ENCODE assay signal across 15 cellular contexts in the genomic region with DNA sequence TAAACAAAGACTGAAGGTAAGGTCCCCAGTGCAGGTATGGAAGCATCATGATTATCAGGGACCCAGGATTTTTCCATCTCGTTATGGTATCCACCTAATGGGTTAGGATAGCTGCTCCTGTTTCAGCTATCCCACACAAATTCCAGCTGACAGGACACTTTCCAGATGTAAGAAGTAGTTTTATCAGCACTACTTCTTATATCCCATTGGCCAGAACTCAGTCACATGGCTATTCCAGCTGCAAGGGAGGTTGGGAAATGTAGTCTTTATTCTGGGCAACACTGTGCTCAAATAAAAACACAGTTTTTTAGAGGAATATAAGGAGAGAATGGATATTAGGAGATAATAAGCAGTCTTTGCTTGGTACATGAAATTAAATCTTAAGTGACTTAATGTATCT.
"Had no signal": no experiment of that assay in that cellular context is flagged by ENCODE, and none has a peak within 500 bp of the region (broad histone marks: within the 10 kb centered on the region; RNA-seq: fewer than 3 reads in every experiment).

No MANE protein-coding gene starts in this region.

- ATAC-seq: naive thymus-derived CD8-positive, alpha-beta T cell; stimulated activated naive CD8-positive, alpha-beta T cell treated with anti-CD3 and anti-CD28 coated beads, Interleukin-15, Interleukin-2, amounts not matched to agents 100 U/mL and 50 U/mL, for 24 hours had no signal

- H3K27ac ChIP-seq: cardiac muscle cell, esophagus muscularis mucosa, prostate gland, right atrium auricular region, tibial nerve, VCaP had no signal

- H3K4me3 ChIP-seq: cardiac muscle cell, esophagus muscularis mucosa, prostate gland, right atrium auricular region, tibial nerve had no signal

- H3K36me3 ChIP-seq: cardiac muscle cell, esophagus muscularis mucosa, prostate gland, right atrium auricular region, tibial nerve had no signal

- H3K4me1 ChIP-seq: esophagus muscularis mucosa, prostate gland, right atrium auricular region, tibial nerve had no signal

- H3K27me3 ChIP-seq: cardiac muscle cell, esophagus muscularis mucosa, right atrium auricular region, tibial nerve had no signal

- H3K9me3 ChIP-seq: esophagus muscularis mucosa, prostate gland, right atrium auricular region, tibial nerve had no signal

- DNase-seq: activated CD4-positive, alpha-beta T cell treated with anti-CD3 and anti-CD28 coated beads, Interleukin-2, amount 50 U/mL, for 4 hours; activated gamma-delta T cell; amniotic stem cell; effector CD8-positive, alpha-beta T cell; mesenchymal stem cell; naive thymus-derived CD8-positive, alpha-beta T cell; stimulated activated CD4-positive, alpha-beta T cell treated with anti-CD3 and anti-CD28 coated beads, Interleukin-2, amount 100 ng/mL, for 24 hours; stimulated activated naive CD8-positive, alpha-beta T cell treated with anti-CD3 and anti-CD28 coated beads, Interleukin-15, Interleukin-2, amounts not matched to agents 100 U/mL and 50 U/mL, for 24 hours; T-helper 9 cell had no signal
